In the genomic region with DNA sequence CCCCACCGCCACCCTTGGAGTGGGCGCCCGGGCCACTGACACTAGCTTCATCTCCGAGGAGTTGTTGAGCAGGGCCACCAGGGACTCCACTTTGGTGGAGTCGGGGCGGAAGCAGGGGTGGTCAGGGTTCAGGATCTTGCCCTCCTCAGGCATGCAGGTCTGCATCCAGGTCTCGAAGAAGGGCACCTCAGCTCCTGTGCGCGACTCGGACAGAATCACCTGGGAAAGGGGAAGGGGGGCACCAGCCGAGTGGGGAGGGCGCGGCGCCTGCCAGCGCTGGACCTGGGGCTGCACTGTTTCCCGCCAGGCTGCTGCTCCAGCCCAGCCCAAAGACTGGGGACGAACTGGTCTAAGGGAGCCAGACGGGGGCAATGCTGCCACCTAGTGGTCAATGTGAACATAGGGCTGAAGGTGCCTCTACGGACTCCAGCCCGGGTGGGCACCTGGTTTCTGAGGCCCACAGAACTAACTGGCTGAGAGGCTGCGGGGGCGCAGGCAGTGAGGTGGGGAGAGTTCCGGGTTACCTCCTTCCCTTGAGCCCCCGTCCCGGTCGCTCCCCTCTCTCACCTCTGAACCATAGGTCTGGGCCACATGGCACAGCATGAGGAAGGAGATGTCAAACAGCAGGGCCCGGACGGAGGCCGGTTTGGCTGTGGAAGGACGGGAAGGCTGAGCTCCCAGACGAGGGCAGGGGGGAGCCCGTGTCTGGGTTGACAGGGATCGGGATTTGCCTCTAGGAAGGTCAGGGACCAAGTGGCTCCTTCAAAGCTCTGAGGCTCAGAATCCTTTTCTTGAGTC, we compare ENCODE assay signal across 8 cellular contexts. TPM values are rescaled to one million over a fixed set of nuclear protein-coding genes. Genes with fewer than 3 reads are reported as not detected.
DNase-seq lines count a peak whose midpoint lies in the region; ATAC-seq and TF ChIP-seq lines count a peak whose summit lies in the region.

No MANE protein-coding gene starts in this region.

- 0% methylated on average over 2 of the region's 33 CpGs; no CpG with 5 or more reads in 1 of the 2 donors for WGBS in gastroesophageal sphincter (ENCODE audit: low coverage in 1 of 2), 2 donors

- TF ChIP-seq POLR2A in gastroesophageal sphincter (IDR thresholded peaks at IDR 0.05) = no peak

- H3K4me3 ChIP-seq in MG63 (no peak overlapping the region), gastroesophageal sphincter (no peak overlapping the region), thoracic aorta (no peak overlapping the region)

- no peak overlapping the region for H3K4me3 Mint-ChIP-seq in osteocyte (ENCODE audit: unreplicated experiment)

- H3K27me3 Mint-ChIP-seq in osteocyte (ENCODE audit: unreplicated experiment) = no peaks in the 10 kb centered on the region

- peaks cover 78% of the 10 kb centered on the region for H3K36me3 ChIP-seq in MG63
- H3K36me3 ChIP-seq in gastroesophageal sphincter = peaks cover 0 to 96% of the 10 kb centered on the region in 2 donors
- peaks cover 39% of the 10 kb centered on the region for H3K36me3 ChIP-seq in thoracic aorta

- H3K27ac Mint-ChIP-seq in osteocyte (ENCODE audit: unreplicated experiment) = no peak overlapping the region

- H3K9me3 ChIP-seq in MG63 (no peaks in the 10 kb centered on the region), gastroesophageal sphincter (no peaks in the 10 kb centered on the region), thoracic aorta (no peaks in the 10 kb centered on the region)

- in situ Hi-C loops in G401 (cut with HindIII; ENCODE audit: low sequenced_read_pairs) (no loop called here), SK-MEL-5 (cut with HindIII; ENCODE audit: low pct_unique_long_range_greater_than_20kb, low sequenced_read_pairs) (no loop called here)

- peaks cover 0 to 53% (median 29%) of the 10 kb centered on the region in 3 donors for H3K4me1 ChIP-seq in gastroesophageal sphincter
- peaks cover 0 to 24% of the 10 kb centered on the region in 2 donors for H3K4me1 ChIP-seq in thoracic aorta (ENCODE audit: control insufficient read depth in 1 of 2, low read depth in 2 of 2)

- ATAC-seq in gastroesophageal sphincter = peak; percentile 93
- peak; percentile 88 for ATAC-seq in thoracic aorta (ENCODE audit: insufficient number of reproducible peaks, low FRiP score, low read depth)
- ATAC-seq in HG03097 (IDR thresholded peaks at IDR 0.05; ENCODE audit: low FRiP score, unreplicated experiment) = no peak

- H3K27me3 ChIP-seq in MG63 (no peaks in the 10 kb centered on the region), gastroesophageal sphincter (no peaks in the 10 kb centered on the region), thoracic aorta (replicated peaks; ENCODE audit: insufficient read depth) (no peaks in the 10 kb centered on the region)

- H3K4me1 Mint-ChIP-seq in osteocyte (ENCODE audit: unreplicated experiment) = peaks cover 19% of the 10 kb centered on the region

- TF ChIP-seq CTCF in gastroesophageal sphincter (IDR thresholded peaks at IDR 0.05) (peak in 3 of 4 experiments; percentile 92 to 93 (median 93)), osteocyte (IDR thresholded peaks at IDR 0.05) (peak; percentile 92), thoracic aorta (IDR thresholded peaks at IDR 0.05) (peak; percentile 93)

- DNase-seq in G401 (ENCODE audit: low spot score) (peak; percentile 92), MG63 (peak; percentile 71), SK-MEL-5 (ENCODE audit: low read depth, low spot score) (peak; percentile 83), osteocyte (ENCODE audit: extremely low spot score, unreplicated experiment) (peak; percentile 93), thoracic aorta (ENCODE audit: low spot score) (peak; percentile 45)
- DNase-seq in activated naive CD4-positive, alpha-beta T cell (lab: John Stamatoyannopoulos, UW) = peak; percentile 37 to 64 (median 40)

- TF ChIP-seq EP300 in gastroesophageal sphincter (IDR thresholded peaks at IDR 0.05) = no peak

- H3K27ac ChIP-seq in gastroesophageal sphincter (peak overlapping the region in 3 of 4 donors; percentile 8 to 53 (median 15)), thoracic aorta (no peak overlapping the region)

- peaks cover 47% of the 10 kb centered on the region for H3K36me3 Mint-ChIP-seq in osteocyte (ENCODE audit: unreplicated experiment)

- no peaks in the 10 kb centered on the region for H3K9me3 Mint-ChIP-seq in osteocyte (ENCODE audit: unreplicated experiment)

RNA-seq across cellular contexts. Expression of gene CSF3, which starts 11.8 kb away (rescaled TPM):
- not detected in 2 replicates for total RNA-seq in G401 (2014; rRNA removed; shearing (Covaris generic))
- total RNA-seq in MG63 (2014; rRNA removed; shearing (Covaris generic); ENCODE audit: low replicate concordance) = not detected in 2 replicates
- total RNA-seq in SK-MEL-5 (2014; rRNA removed; shearing (Covaris generic)) = not detected in 2 replicates
- 0.06 TPM in 1 of 2 replicates, not detected in the other for polyA plus RNA-seq in SK-MEL-5 (2015; cell fraction: cytosol; rRNA removed)
- not detected in 2 replicates for polyA plus RNA-seq in SK-MEL-5 (2015; cell fraction: nucleus; rRNA removed)
- 1 to 10 TPM in 1 of 4 donors, not detected in 3; 9.3 TPM for total RNA-seq in gastroesophageal sphincter
- total RNA-seq in osteocyte = not detected in 2 replicates
- 10 to 100 TPM in 1 of 2 donors, not detected in 1; 43.2 TPM for total RNA-seq in thoracic aorta

RNA-seq across cellular contexts. Expression of gene MED24, which starts 27.2 kb away (rescaled TPM):
- total RNA-seq in G401 (2014; rRNA removed; shearing (Covaris generic)) = 70.0 and 90.8 TPM in 2 replicates
- 83.1 and 96.3 TPM in 2 replicates for total RNA-seq in MG63 (2014; rRNA removed; shearing (Covaris generic); ENCODE audit: low replicate concordance)
- 29.6 and 34.0 TPM in 2 replicates for total RNA-seq in SK-MEL-5 (2014; rRNA removed; shearing (Covaris generic))
- polyA plus RNA-seq in SK-MEL-5 (2015; cell fraction: cytosol; rRNA removed) = 57.2 and 71.2 TPM in 2 replicates
- polyA plus RNA-seq in SK-MEL-5 (2015; cell fraction: nucleus; rRNA removed) = 280 and 317 TPM in 2 replicates
- total RNA-seq in gastroesophageal sphincter (10 to 100 TPM; 42.1 to 57.9 (median 50.3) TPM), osteocyte (74.5 and 96.2 TPM in 2 replicates), thoracic aorta (10 to 100 TPM; 72.0 to 82.9 TPM)

RNA-seq across cellular contexts. Expression of gene THRA, which starts 35.8 kb away (rescaled TPM):
- total RNA-seq in G401 (2014; rRNA removed; shearing (Covaris generic)) = 11.8 and 18.4 TPM in 2 replicates
- total RNA-seq in MG63 (2014; rRNA removed; shearing (Covaris generic); ENCODE audit: low replicate concordance) = 11.5 and 18.1 TPM in 2 replicates
- 14.3 and 15.9 TPM in 2 replicates for total RNA-seq in SK-MEL-5 (2014; rRNA removed; shearing (Covaris generic))
- 19.3 and 27.3 TPM in 2 replicates for polyA plus RNA-seq in SK-MEL-5 (2015; cell fraction: cytosol; rRNA removed)
- 8.4 and 14.7 TPM in 2 replicates for polyA plus RNA-seq in SK-MEL-5 (2015; cell fraction: nucleus; rRNA removed)
- 100 to 1,000 TPM in 2 of 4 donors, 10 to 100 TPM in 2; 84.8 to 133 (median 102) TPM for total RNA-seq in gastroesophageal sphincter
- 44.6 and 46.3 TPM in 2 replicates for total RNA-seq in osteocyte
- total RNA-seq in thoracic aorta = 10 to 100 TPM; 64.8 to 75.0 TPM

RNA-seq across cellular contexts. Expression of gene PSMD3, which starts 46.4 kb away (rescaled TPM):
- total RNA-seq in G401 (2014; rRNA removed; shearing (Covaris generic)) = 248 and 317 TPM in 2 replicates
- 232 and 331 TPM in 2 replicates for total RNA-seq in MG63 (2014; rRNA removed; shearing (Covaris generic); ENCODE audit: low replicate concordance)
- total RNA-seq in SK-MEL-5 (2014; rRNA removed; shearing (Covaris generic)) = 125 and 129 TPM in 2 replicates
- 179 and 216 TPM in 2 replicates for polyA plus RNA-seq in SK-MEL-5 (2015; cell fraction: cytosol; rRNA removed)
- polyA plus RNA-seq in SK-MEL-5 (2015; cell fraction: nucleus; rRNA removed) = 115 and 138 TPM in 2 replicates
- total RNA-seq in gastroesophageal sphincter = 100 to 1,000 TPM in 1 of 4 donors, 10 to 100 TPM in 3; 65.1 to 105 (median 78.8) TPM
- total RNA-seq in osteocyte = 96.9 and 104 TPM in 2 replicates
- 10 to 100 TPM; 68.8 to 74.2 TPM for total RNA-seq in thoracic aorta

Comparison
In these comparisons a context has a peak if more than half of its experiments do, and no peak if none do; other contexts are left out.
1. DNase-seq: peak in every context shown above with its lines; median percentile 93 in osteocyte; 92 in G401; 83 in SK-MEL-5; 71 in MG63; 45 in thoracic aorta; 40 in activated naive CD4-positive, alpha-beta T cell.
2. H3K27ac ChIP-seq: peak in gastroesophageal sphincter (3 of 4); none in thoracic aorta (0 of 2).
3. Peak in every context shown above with its lines, with median percentiles within 50 percentile points of each other: CTCF ChIP-seq.